In genomic region chr2:64283015-64283570, GRCh38 we compare ENCODE assay signal across 10 cellular contexts.
DNase-seq lines count a peak whose midpoint lies in the region; ATAC-seq, FAIRE-seq and TF ChIP-seq lines count a peak whose summit lies in the region.
"Had no signal": no experiment of that assay in that cellular context is flagged by ENCODE, and none has a peak within 500 bp of the region (broad histone marks: within the 10 kb centered on the region; RNA-seq: fewer than 3 reads in every experiment).

No MANE protein-coding gene starts in this region.

- intact Hi-C loops in ovary (cut with DNase I): no loop called here

- ATAC-seq in GM18909 (IDR thresholded peaks at IDR 0.05; ENCODE audit: poor library complexity, unreplicated experiment): peak; percentile 38
- ATAC-seq in HG02678 (IDR thresholded peaks at IDR 0.05; ENCODE audit: unreplicated experiment): peak; percentile 21

- H4K20me1 ChIP-seq in smooth muscle cell (ENCODE audit: low read depth): no peaks in the 10 kb centered on the region

- TF ChIP-seq POLR2A in ovary (IDR thresholded peaks at IDR 0.05): no peak

- DNase-seq in MV-4-11 (lab: John Stamatoyannopoulos, UW) (peak; percentile 13), smooth muscle cell (lab: John Stamatoyannopoulos, UW; ENCODE audit: unreplicated experiment) (no peak), HTR-8/SVneo (ENCODE audit: insufficient read length, low spot score) (no peak), ovary (no peak), germinal center (ENCODE audit: low spot score) (no peak)
- DNase-seq in stimulated activated naive CD4-positive, alpha-beta T cell (lab: John Stamatoyannopoulos, UW): no peak
- DNase-seq: occipital lobe had no signal

- H3K27ac ChIP-seq in smooth muscle cell (ENCODE audit: low read depth) (no peak overlapping the region), ovary (no peak overlapping the region)

- no peak overlapping the region for H2AFZ ChIP-seq in smooth muscle cell (ENCODE audit: low read depth)

- H3K4me2 ChIP-seq in smooth muscle cell: peak overlapping the region; percentile 79

- FAIRE-seq in HTR-8/SVneo (lab: Jason Lieb, UNC): no peak
- FAIRE-seq: endothelial cell of umbilical vein had no signal

- no peak for TF ChIP-seq EP300 in ovary (IDR thresholded peaks at IDR 0.05)

- H3K27me3 ChIP-seq in smooth muscle cell (ENCODE audit: low read depth) (no peaks in the 10 kb centered on the region), ovary (no peaks in the 10 kb centered on the region)

- H3K9ac ChIP-seq in smooth muscle cell (ENCODE audit: low read depth): no peak overlapping the region

- H3K36me3 ChIP-seq in smooth muscle cell (ENCODE audit: low read depth): no peaks in the 10 kb centered on the region
- no peaks in the 10 kb centered on the region for H3K36me3 ChIP-seq in ovary

- H3K4me3 ChIP-seq in smooth muscle cell: no peak overlapping the region
- no peak overlapping the region for H3K4me3 ChIP-seq in ovary

- H3K4me1 ChIP-seq in smooth muscle cell (ENCODE audit: low read depth) (no peaks in the 10 kb centered on the region), ovary (ENCODE audit: insufficient read depth) (peaks cover 3% of the 10 kb centered on the region)

- H3K9me3 ChIP-seq in smooth muscle cell (replicated peaks; ENCODE audit: low read depth) (no peaks in the 10 kb centered on the region), ovary (no peaks in the 10 kb centered on the region)

- H3F3A ChIP-seq in smooth muscle cell (ENCODE audit: low read depth): no peaks in the 10 kb centered on the region

- H3K79me2 ChIP-seq in smooth muscle cell (ENCODE audit: low read depth): no peaks in the 10 kb centered on the region

- WGBS in smooth muscle cell (ENCODE audit: low lambda C conversion rate): 94% methylated on average over 4 of the region's 4 CpGs
- 95 to 99% (median 98%) methylated on average over 4 of the region's 4 CpGs for WGBS in ovary, 3 donors

- no peak for TF ChIP-seq CTCF in smooth muscle cell (IDR thresholded peaks at IDR 0.05; ENCODE audit: borderline replicate concordance, insufficient read depth, poor library complexity, severe bottlenecking)
- TF ChIP-seq CTCF in ovary (IDR thresholded peaks at IDR 0.05): no peak
